Comparison of ENCODE assay signal across 10 cellular contexts in the genomic region with DNA sequence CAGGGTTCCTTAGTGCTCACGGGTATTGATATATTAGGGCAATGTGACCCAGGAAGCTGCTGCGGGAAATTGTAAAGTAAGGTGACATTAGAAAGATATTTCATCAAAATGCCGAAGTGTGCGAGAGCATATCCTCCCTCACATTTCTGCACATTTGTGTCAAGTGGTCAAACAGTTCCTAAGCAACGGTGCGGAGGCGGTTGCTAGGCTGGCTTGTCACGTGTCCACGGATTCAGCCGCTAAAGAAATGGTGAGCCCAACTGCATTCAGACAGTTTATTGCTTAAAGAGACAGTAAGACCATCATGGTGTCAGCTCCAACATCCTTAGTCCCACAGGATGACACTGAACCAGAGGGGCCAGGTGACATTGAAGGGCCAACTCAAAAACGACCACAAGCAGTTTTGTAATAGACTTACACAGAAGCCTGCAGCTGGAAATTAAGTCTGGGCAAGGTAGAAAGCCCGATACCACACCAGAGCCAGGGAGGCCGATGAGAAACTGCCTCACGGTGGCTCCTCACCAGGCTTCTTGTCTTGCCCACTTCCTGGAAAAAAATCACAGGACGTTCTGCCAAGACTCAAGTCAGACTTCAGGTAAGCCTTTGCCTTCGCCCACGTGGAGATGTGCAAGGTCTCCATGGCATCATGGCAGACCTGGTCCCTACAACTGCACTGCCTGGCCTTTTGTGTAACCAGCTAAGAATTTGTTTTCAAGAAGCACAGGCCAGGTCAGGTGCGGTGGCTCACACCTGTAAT. TPM values are rescaled to one million over a fixed set of nuclear protein-coding genes. Genes with fewer than 3 reads are reported as not detected.
DNase-seq lines count a peak whose midpoint lies in the region; ATAC-seq and TF ChIP-seq lines count a peak whose summit lies in the region.
"Had no signal": no experiment of that assay in that cellular context is flagged by ENCODE, and none has a peak within 500 bp of the region (broad histone marks: within the 10 kb centered on the region; RNA-seq: fewer than 3 reads in every experiment).

No MANE protein-coding gene starts in this region.

- H3K36me3 Mint-ChIP-seq in activated naive CD4-positive, alpha-beta T cell treated with anti-CD3 and anti-CD28 coated beads, Interleukin-2, amount 50 U/mL, for 72 hours = no peaks in the 10 kb centered on the region
- H3K36me3 Mint-ChIP-seq in activated naive CD4-positive, alpha-beta T cell treated with anti-CD3 and anti-CD28 coated beads, Interleukin-2, amount 10 ng/mL, durations not matched to agents 7 days and 5 days = no peaks in the 10 kb centered on the region
- H3K36me3 Mint-ChIP-seq in glutamatergic neuron (ENCODE audit: unreplicated experiment) = no peaks in the 10 kb centered on the region
- H3K36me3 Mint-ChIP-seq: CD4-positive, alpha-beta memory T cell; T-cell had no signal

- no peak overlapping the region for H3K4me3 Mint-ChIP-seq in activated naive CD4-positive, alpha-beta T cell treated with anti-CD3 and anti-CD28 coated beads, Interleukin-2, amount 10 ng/mL, durations not matched to agents 7 days and 5 days
- H3K4me3 Mint-ChIP-seq in glutamatergic neuron (ENCODE audit: unreplicated experiment) = no peak overlapping the region
- H3K4me3 Mint-ChIP-seq: T-cell had no signal

- TF ChIP-seq CTCF in fibroblast of the aortic adventitia (IDR thresholded peaks at IDR 0.05; ENCODE audit: insufficient read depth, low read length) = no peak
- no peak for TF ChIP-seq CTCF in thyroid gland (IDR thresholded peaks at IDR 0.05)
- no peak for TF ChIP-seq CTCF in glutamatergic neuron (IDR thresholded peaks at IDR 0.05; ENCODE audit: partially characterized antibody, unreplicated experiment)

- ATAC-seq in activated naive CD4-positive, alpha-beta T cell treated with anti-CD3 and anti-CD28 coated beads, Interleukin-2, amount 50 U/mL, for 72 hours = peak; percentile 11 to 20
- ATAC-seq: T-cell had no signal

- H3K27ac ChIP-seq in thyroid gland = no peak overlapping the region

- no peak overlapping the region for H3K27ac Mint-ChIP-seq in activated naive CD4-positive, alpha-beta T cell treated with anti-CD3 and anti-CD28 coated beads, Interleukin-2, amount 50 U/mL, for 72 hours
- H3K27ac Mint-ChIP-seq in activated naive CD4-positive, alpha-beta T cell treated with anti-CD3 and anti-CD28 coated beads, Interleukin-2, amount 10 ng/mL, durations not matched to agents 7 days and 5 days = no peak overlapping the region
- H3K27ac Mint-ChIP-seq in glutamatergic neuron (ENCODE audit: unreplicated experiment) = no peak overlapping the region
- H3K27ac Mint-ChIP-seq: T-cell had no signal

- in situ Hi-C loops in ACHN (cut with HindIII; ENCODE audit: low pct_ligation_motif_present, low pct_unique_long_range_greater_than_20kb, low sequenced_read_pairs) = no loop called here

- TF ChIP-seq POLR2A in thyroid gland (IDR thresholded peaks at IDR 0.05) = no peak

- H3K9me3 ChIP-seq in thyroid gland = no peaks in the 10 kb centered on the region

- H3K27me3 Mint-ChIP-seq in activated naive CD4-positive, alpha-beta T cell treated with anti-CD3 and anti-CD28 coated beads, Interleukin-2, amount 10 ng/mL, durations not matched to agents 7 days and 5 days = no peaks in the 10 kb centered on the region
- no peaks in the 10 kb centered on the region for H3K27me3 Mint-ChIP-seq in glutamatergic neuron (ENCODE audit: unreplicated experiment)
- H3K27me3 Mint-ChIP-seq: CD4-positive, alpha-beta memory T cell had no signal

- DNase-seq in activated naive CD4-positive, alpha-beta T cell treated with anti-CD3 and anti-CD28 coated beads, Interleukin-2, amount 50 U/mL, for 72 hours (ENCODE audit: low spot score in 2 of 2) = no peak
- DNase-seq in activated naive CD4-positive, alpha-beta T cell treated with anti-CD3 and anti-CD28 coated beads, Interleukin-2, amount 10 ng/mL, durations not matched to agents 7 days and 5 days = no peak
- peak; percentile 81 for DNase-seq in NCI-H748 (lab: John Stamatoyannopoulos, UW; ENCODE audit: unreplicated experiment)
- peak; percentile 21 for DNase-seq in fibroblast of the aortic adventitia (ENCODE audit: low read depth)
- peak; percentile 31 to 58 for DNase-seq in thyroid gland
- no peak for DNase-seq in glutamatergic neuron
- no peak for DNase-seq in ACHN
- DNase-seq in stimulated activated CD4-positive, alpha-beta T cell treated with anti-CD3 and anti-CD28 coated beads, Interleukin-4, amount 100 ng/mL, for 1 hour = no peak
- DNase-seq: T-cell had no signal

- H3K4me3 ChIP-seq in fibroblast of the aortic adventitia (ENCODE audit: low read depth, low read length) (no peak overlapping the region), thyroid gland (replicated peaks in 1 of 3) (no peak overlapping the region)

- H3K9me3 Mint-ChIP-seq in activated naive CD4-positive, alpha-beta T cell treated with anti-CD3 and anti-CD28 coated beads, Interleukin-2, amount 50 U/mL, for 72 hours = no peaks in the 10 kb centered on the region
- H3K9me3 Mint-ChIP-seq in activated naive CD4-positive, alpha-beta T cell treated with anti-CD3 and anti-CD28 coated beads, Interleukin-2, amount 10 ng/mL, durations not matched to agents 7 days and 5 days = no peaks in the 10 kb centered on the region
- no peaks in the 10 kb centered on the region for H3K9me3 Mint-ChIP-seq in glutamatergic neuron (ENCODE audit: unreplicated experiment)
- H3K9me3 Mint-ChIP-seq: CD4-positive, alpha-beta memory T cell; T-cell had no signal

- CTCF ChIA-PET in activated naive CD4-positive, alpha-beta T cell treated with anti-CD3 and anti-CD28 coated beads, Interleukin-2, amount 10 ng/mL, durations not matched to agents 7 days and 5 days (lab: Charles Lee) = interaction anchor here (0.7 kb wide), 1 partner anchor 17 kb away, joined by 3 read pairs; no protein-coding TSS in a partner anchor

- H3K36me3 ChIP-seq in thyroid gland = no peaks in the 10 kb centered on the region

- 40 to 56% methylated on average over 11 to 18 of the region's 18 CpGs for whole genome bisulfite sequencing in thyroid gland, 2 donors

- intact Hi-C loops in thyroid gland (cut with DNase I) = no loop called here

- H3K4me1 Mint-ChIP-seq in activated naive CD4-positive, alpha-beta T cell treated with anti-CD3 and anti-CD28 coated beads, Interleukin-2, amount 10 ng/mL, durations not matched to agents 7 days and 5 days = no peaks in the 10 kb centered on the region
- no peaks in the 10 kb centered on the region for H3K4me1 Mint-ChIP-seq in glutamatergic neuron (ENCODE audit: low read depth, unreplicated experiment)

- H3K27me3 ChIP-seq in thyroid gland = peaks cover 3% of the 10 kb centered on the region

- H3K4me1 ChIP-seq in thyroid gland = no peaks in the 10 kb centered on the region

RNA-seq across cellular contexts. Expression of a gene that starts 50.4 kb away (rescaled TPM):
- 10 to 100 TPM; 14.5 to 22.2 TPM for total RNA-seq in activated naive CD4-positive, alpha-beta T cell treated with anti-CD3 and anti-CD28 coated beads, Interleukin-2, amount 50 U/mL, for 72 hours
- 11.0 and 41.8 TPM in 2 replicates for total RNA-seq in fibroblast of the aortic adventitia (ENCODE audit: low replicate concordance)
- total RNA-seq in thyroid gland = 100 to 1,000 TPM in 1 of 4 donors, 10 to 100 TPM in 3; 61.9 to 128 (median 86.8) TPM
- total RNA-seq in glutamatergic neuron (ENCODE audit: unreplicated experiment) = 190 TPM

Comparison
In these comparisons a context has a peak if more than half of its experiments do, and no peak if none do; other contexts are left out.
1. DNase-seq: peak in NCI-H748 (single experiment), fibroblast of the aortic adventitia (single experiment) and thyroid gland (2 of 2); none in activated naive CD4-positive, alpha-beta T cell treated with anti-CD3 and anti-CD28 coated beads, Interleukin-2, amount 50 U/mL, for 72 hours (0 of 2), activated naive CD4-positive, alpha-beta T cell treated with anti-CD3 and anti-CD28 coated beads, Interleukin-2, amount 10 ng/mL, durations not matched to agents 7 days and 5 days (single experiment), glutamatergic neuron (single experiment), ACHN (single experiment) and stimulated activated CD4-positive, alpha-beta T cell treated with anti-CD3 and anti-CD28 coated beads, Interleukin-4, amount 100 ng/mL, for 1 hour (single experiment).